Comparison of ENCODE assay signal across 23 cellular contexts in the genomic region with DNA sequence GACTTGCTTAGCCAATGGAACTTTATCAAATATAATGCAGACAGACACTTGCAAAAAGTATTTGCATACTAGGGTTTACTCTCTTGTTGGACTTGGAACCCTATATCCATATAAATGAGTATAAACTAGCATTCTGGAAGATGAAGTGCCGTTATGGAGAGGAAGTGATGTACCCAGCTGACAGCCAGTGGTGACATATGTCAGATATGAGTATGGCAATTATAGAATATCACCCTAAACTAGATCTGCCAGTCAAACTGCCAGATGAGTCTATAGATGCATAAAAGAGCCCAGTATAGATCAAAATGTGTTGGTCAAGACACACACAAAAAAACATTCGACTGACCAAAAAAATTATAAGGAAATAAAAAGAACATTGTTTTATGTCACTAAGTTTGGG.
"Had no signal": no experiment of that assay in that cellular context is flagged by ENCODE, and none has a peak within 500 bp of the region (broad histone marks: within the 10 kb centered on the region; RNA-seq: fewer than 3 reads in every experiment).

No MANE protein-coding gene starts in this region.

- DNase-seq: colonic mucosa; cortex of kidney; effector CD8-positive, alpha-beta T cell; effector memory CD8-positive, alpha-beta T cell; endodermal cell; erythroblast; esophagus squamous epithelium; foreskin fibroblast; foreskin melanocyte; gastrocnemius medialis; glutamatergic neuron; head of caudate nucleus; heart right ventricle; hippocampal formation; left cardiac atrium; left lung; left ventricle myocardium superior; lower lobe of right lung; mesenchymal stem cell; mucosa of descending colon; naive B cell had no signal

- H3K9me3 ChIP-seq: colonic mucosa, esophagus squamous epithelium, gastrocnemius medialis, lower lobe of right lung had no signal

- H3K27me3 ChIP-seq: colonic mucosa, esophagus squamous epithelium, gastrocnemius medialis, heart right ventricle, left lung had no signal

- H3K4me1 ChIP-seq: colonic mucosa, esophagus squamous epithelium, gastrocnemius medialis, heart right ventricle, left lung, lower lobe of right lung had no signal

- H3K4me3 ChIP-seq: colonic mucosa, esophagus squamous epithelium, gastrocnemius medialis, heart right ventricle, left lung, lower lobe of right lung, mucosa of descending colon had no signal

- H3K27ac ChIP-seq: colonic mucosa, epithelial cell of prostate, esophagus squamous epithelium, gastrocnemius medialis, heart right ventricle, left lung, lower lobe of right lung had no signal

- ATAC-seq: effector memory CD8-positive, alpha-beta T cell; esophagus mucosa; gastrocnemius medialis; heart right ventricle; left cardiac atrium; left lung; left ventricle myocardium superior; lower lobe of right lung; mucosa of descending colon had no signal

- H3K36me3 ChIP-seq: colonic mucosa, esophagus squamous epithelium, gastrocnemius medialis, heart right ventricle, left lung, lower lobe of right lung had no signal
